Comparison of ENCODE assay signal across 8 cellular contexts in genomic region chr13:27791146-27791900, GRCh38. TPM values are rescaled to one million over a fixed set of nuclear protein-coding genes. Genes with fewer than 3 reads are reported as not detected.
DNase-seq lines count a peak whose midpoint lies in the region; ATAC-seq and TF ChIP-seq lines count a peak whose summit lies in the region.

No MANE protein-coding gene starts in this region.

- peak overlapping the region; percentile 30 to 55 for H3K4me3 ChIP-seq in SK-N-SH (ENCODE audit: low read depth in 2 of 2, low read length in 1 of 2)
- H3K4me3 ChIP-seq in PC-9: peak overlapping the region; percentile 44; the same call in 1 of the 2 replicates
- peak overlapping the region in 2 of 4 experiments; percentile 33 to 36 for H3K4me3 ChIP-seq in fibroblast of lung (replicated peaks in 1 of 4; ENCODE audit: control extremely low read depth in 1 of 4, insufficient read depth in 1 of 4, low read depth in 3 of 4, low read length in 4 of 4)

- H3F3A ChIP-seq in SK-N-SH (replicated peaks; ENCODE audit: insufficient read depth): no peaks in the 10 kb centered on the region
- H3F3A ChIP-seq in PC-9 (ENCODE audit: insufficient read depth, low read depth): no peaks in the 10 kb centered on the region

- TF ChIP-seq CTCF in SK-N-SH (IDR thresholded peaks at IDR 0.05) (no peak), PC-9 (conservative IDR thresholded peaks at IDR 0.05) (no peak), fibroblast of lung (conservative IDR thresholded peaks at IDR 0.05 in 1 of 2, IDR thresholded peaks at IDR 0.05 in 1 of 2; ENCODE audit: low read depth in 1 of 2, low read length in 2 of 2) (no peak)

- BruUV-seq in PC-9 (replicated peaks; lab: Mats Ljungman, UMichigan): no TSS peak

- peak overlapping the region; percentile 55 for H3K27ac Mint-ChIP-seq in stimulated activated effector memory CD8-positive, alpha-beta T cell treated with anti-CD3 and anti-CD28 coated beads, Interleukin-12 subunit alpha, Interleukin-12 subunit beta, amount 100 ng/mL, for 72 hours

- H3K36me3 Mint-ChIP-seq in stimulated activated effector memory CD8-positive, alpha-beta T cell treated with anti-CD3 and anti-CD28 coated beads, Interleukin-12 subunit alpha, Interleukin-12 subunit beta, amount 100 ng/mL, for 72 hours: no peaks in the 10 kb centered on the region

- POLR2A ChIA-PET in SK-N-SH (lab: Yijun Ruan, JAX): no interaction called here
- POLR2A ChIA-PET in PC-9 (lab: Charles Lee; ENCODE audit: unreplicated experiment): no interaction called here

- H3K27me3 ChIP-seq in SK-N-SH (ENCODE audit: insufficient read depth) (peaks cover 87% of the 10 kb centered on the region), PC-9 (ENCODE audit: insufficient read depth, low read depth) (peaks cover 65% of the 10 kb centered on the region), fibroblast of lung (ENCODE audit: control insufficient read depth, insufficient read depth, low read length) (peaks cover 68% of the 10 kb centered on the region)

- 12% methylated on average over 34 of the region's 36 CpGs for WGBS in SK-N-SH (ENCODE audit: low lambda C conversion rate)

- ATAC-seq in SK-N-SH treated with all-trans-retinoic acid at 6 μM for 48 hours (no peak), GM18907 (IDR thresholded peaks at IDR 0.05; ENCODE audit: unreplicated experiment) (no peak), HG02981 (IDR thresholded peaks at IDR 0.05; ENCODE audit: unreplicated experiment) (no peak), GM18868 (IDR thresholded peaks at IDR 0.05; ENCODE audit: unreplicated experiment) (no peak)
- ATAC-seq in stimulated activated effector memory CD8-positive, alpha-beta T cell treated with anti-CD3 and anti-CD28 coated beads, Interleukin-12 subunit alpha, Interleukin-12 subunit beta, amount 100 ng/mL, for 72 hours: no peak

- H3K4me3 Mint-ChIP-seq in stimulated activated effector memory CD8-positive, alpha-beta T cell treated with anti-CD3 and anti-CD28 coated beads, Interleukin-12 subunit alpha, Interleukin-12 subunit beta, amount 100 ng/mL, for 72 hours: peak overlapping the region; percentile 79

- H3K36me3 ChIP-seq in SK-N-SH (replicated peaks in 1 of 2; ENCODE audit: control insufficient read depth in 1 of 2, insufficient read depth in 2 of 2, low read length in 1 of 2) (no peaks in the 10 kb centered on the region), PC-9 (ENCODE audit: low read depth) (no peaks in the 10 kb centered on the region), fibroblast of lung (ENCODE audit: control insufficient read depth, insufficient read depth, low read length) (no peaks in the 10 kb centered on the region)

- H3K4me2 ChIP-seq in SK-N-SH: peak overlapping the region; percentile 74
- peak overlapping the region; percentile 74 for H3K4me2 ChIP-seq in PC-9
- H3K4me2 ChIP-seq in fibroblast of lung (ENCODE audit: extremely low read depth, insufficient read depth, low read length): peak overlapping the region; percentile 54

- no peak overlapping the region for H3K27ac ChIP-seq in SK-N-SH (ENCODE audit: low read depth in 2 of 2, low read length in 1 of 2)
- H3K27ac ChIP-seq in PC-9: no peak overlapping the region
- H3K27ac ChIP-seq in fibroblast of lung (ENCODE audit: insufficient read depth, low read length): no peak overlapping the region

- CTCF ChIA-PET in SK-N-SH (lab: Yijun Ruan, JAX): interaction anchor here (1.2 kb wide), 1 partner anchor 258 kb away, joined by 4 read pairs; no protein-coding TSS in a partner anchor
- CTCF ChIA-PET in PC-9 (lab: Charles Lee): interaction anchor here (0.6 kb wide), 1 partner anchor 277 kb away, joined by 5 read pairs; no protein-coding TSS in a partner anchor

- TF ChIP-seq RAD21 in SK-N-SH (IDR thresholded peaks at IDR 0.05; ENCODE audit: low read length): no peak

- TF ChIP-seq EP300 in SK-N-SH (IDR thresholded peaks at IDR 0.05; ENCODE audit: borderline replicate concordance in 1 of 2, low read depth in 1 of 2, low read length in 1 of 2): no peak

- DNase-seq in SK-N-SH (no peak), PC-9 (no peak), fibroblast of lung (ENCODE audit: low read depth in 2 of 2) (no peak)
- no peak for DNase-seq in stimulated activated effector memory CD8-positive, alpha-beta T cell treated with anti-CD3 and anti-CD28 coated beads, Interleukin-12 subunit alpha, Interleukin-12 subunit beta, amount 100 ng/mL, for 72 hours (ENCODE audit: low spot score in 2 of 2)

- H3K9me2 ChIP-seq in SK-N-SH: no peaks in the 10 kb centered on the region
- no peaks in the 10 kb centered on the region for H3K9me2 ChIP-seq in PC-9 (ENCODE audit: insufficient read depth)

- H3K9me3 ChIP-seq in SK-N-SH: no peaks in the 10 kb centered on the region
- H3K9me3 ChIP-seq in PC-9 (ENCODE audit: insufficient read depth, low read depth): no peaks in the 10 kb centered on the region
- no peaks in the 10 kb centered on the region for H3K9me3 ChIP-seq in fibroblast of lung (ENCODE audit: control insufficient read depth, insufficient read depth, low read depth, low read length)

- H3K9ac ChIP-seq in SK-N-SH (no peak overlapping the region), fibroblast of lung (ENCODE audit: insufficient read depth, low read length) (no peak overlapping the region)

- H3K79me2 ChIP-seq in SK-N-SH (ENCODE audit: insufficient read depth) (no peaks in the 10 kb centered on the region), PC-9 (ENCODE audit: low read depth) (no peaks in the 10 kb centered on the region), fibroblast of lung (ENCODE audit: control insufficient read depth, insufficient read depth, low read length) (no peaks in the 10 kb centered on the region)

- H3K4me1 Mint-ChIP-seq in stimulated activated effector memory CD8-positive, alpha-beta T cell treated with anti-CD3 and anti-CD28 coated beads, Interleukin-12 subunit alpha, Interleukin-12 subunit beta, amount 100 ng/mL, for 72 hours: peaks cover 43% of the 10 kb centered on the region

- no peaks in the 10 kb centered on the region for H3K9me3 Mint-ChIP-seq in stimulated activated effector memory CD8-positive, alpha-beta T cell treated with anti-CD3 and anti-CD28 coated beads, Interleukin-12 subunit alpha, Interleukin-12 subunit beta, amount 100 ng/mL, for 72 hours

- H3K4me1 ChIP-seq in SK-N-SH (ENCODE audit: control insufficient read depth in 1 of 2, insufficient read depth in 2 of 2, low read depth in 1 of 2, low read length in 1 of 2) (peaks cover 0 to 6% of the 10 kb centered on the region in 2 experiments; a peak in 2 of 4 replicates), PC-9 (replicated peaks; ENCODE audit: insufficient read depth) (no peaks in the 10 kb centered on the region), fibroblast of lung (ENCODE audit: control insufficient read depth, extremely low read depth, insufficient read depth, low read length) (no peaks in the 10 kb centered on the region)

- intact Hi-C loops in PC-9 (cut with micrococcal nuclease; ENCODE audit: unreplicated experiment): no loop called here

- H2AFZ ChIP-seq in SK-N-SH (ENCODE audit: low read depth) (no peak overlapping the region), PC-9 (0 out of 2 replicates have a peak overlapping the region, but pooled peaks have one; percentile 41), fibroblast of lung (ENCODE audit: low read length) (no peak overlapping the region)

- H4K20me1 ChIP-seq in SK-N-SH (ENCODE audit: insufficient read depth) (no peaks in the 10 kb centered on the region), PC-9 (ENCODE audit: insufficient read depth) (no peaks in the 10 kb centered on the region), fibroblast of lung (ENCODE audit: control insufficient read depth, extremely low read depth, insufficient read depth, low read length) (no peaks in the 10 kb centered on the region)

TF ChIP-seq in SK-N-SH, 30 proteins besides CTCF, POLR2A, EP300 and RAD21 (continues in another document):
- TF ChIP-seq JUND (IDR thresholded peaks at IDR 0.05): no peak

TF ChIP-seq in SK-N-SH treated with all-trans-retinoic acid at 6 μM for 48 hours, 23 proteins besides CTCF, POLR2A, EP300 and RAD21:
- no peak for TF ChIP-seq ZC3H10 (CRISPR knock-in tag; IDR thresholded peaks at IDR 0.05)

RNA-seq across cellular contexts. Expression of gene GSX1, which starts 1.0 kb away (rescaled TPM):
- polyA plus RNA-seq in SK-N-SH (2012; rRNA removed) (not detected in 2 replicates), fibroblast of lung (not detected in 2 replicates)
- polyA plus RNA-seq in SK-N-SH (2012; cell fraction: cytosol; rRNA removed): not detected in 2 replicates
- not detected in 2 replicates for polyA plus RNA-seq in SK-N-SH (2012; cell fraction: nucleus; rRNA removed)
- total RNA-seq in PC-9 (2021) (not detected in 2 replicates), fibroblast of lung (not detected in 2 replicates)
- not detected in 2 replicates for polyA plus RNA-seq in fibroblast of lung (2012)
- not detected in 2 replicates for polyA minus RNA-seq in fibroblast of lung (ENCODE audit: low replicate concordance)
